Comparison of ENCODE assay signal across 14 cellular contexts in the genomic region with DNA sequence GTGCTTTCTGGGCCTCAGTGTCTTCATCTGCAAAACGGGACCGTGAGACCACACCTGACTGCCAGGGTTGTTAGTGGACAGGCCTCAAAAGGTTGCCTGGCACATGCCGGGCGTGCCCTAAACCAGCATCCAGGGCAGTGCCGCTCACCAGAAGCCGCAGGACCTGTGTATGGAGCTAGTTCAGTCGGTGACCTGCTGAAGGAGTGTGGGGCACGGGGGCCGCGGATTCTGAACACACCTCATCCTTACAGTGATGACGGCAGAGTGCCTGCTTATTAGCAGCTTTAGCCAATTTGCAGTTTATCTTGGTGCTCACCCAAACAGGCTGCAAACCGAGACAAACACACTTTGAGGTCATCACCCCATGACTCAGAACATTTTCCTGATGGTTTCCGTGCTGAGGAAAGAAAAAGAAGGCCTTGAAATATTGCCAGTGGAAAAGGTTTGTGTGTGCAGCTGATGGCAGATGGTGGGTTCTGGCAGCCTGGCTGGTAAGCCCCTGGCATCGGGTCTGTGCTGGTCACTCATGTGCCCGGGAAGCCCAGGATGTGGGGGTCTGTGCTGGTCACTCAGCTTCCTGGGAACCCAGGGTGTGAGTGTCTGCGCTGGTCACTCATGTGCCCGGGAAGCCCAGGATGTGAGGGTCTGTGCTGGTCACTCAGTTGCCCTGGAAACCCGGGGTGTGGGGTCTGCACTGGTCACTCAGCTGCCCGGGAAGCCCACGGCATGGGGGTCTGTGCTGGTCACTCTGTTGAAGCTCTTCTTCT.
A peak's percentile ranks its signal among the peaks of the same experiment; 100 is the strongest.
DNase-seq lines count a peak whose midpoint lies in the region; ATAC-seq, FAIRE-seq and TF ChIP-seq lines count a peak whose summit lies in the region.
"Had no signal": no experiment of that assay in that cellular context is flagged by ENCODE, and none has a peak within 500 bp of the region (broad histone marks: within the 10 kb centered on the region; RNA-seq: fewer than 3 reads in every experiment).

No MANE protein-coding gene starts in this region.

- intact Hi-C loops in heart right ventricle (cut with DNase I) = loop anchor here in 3 of 10 donors (5.0 kb wide), 1 partner anchor 53 kb away; no protein-coding TSS in a partner anchor

- no peak for TF ChIP-seq POLR2A in GM12892 (IDR thresholded peaks at IDR 0.05; ENCODE audit: low read depth, low read length)

- no peak overlapping the region for H3K9ac ChIP-seq in GM23248

- no peak overlapping the region for H3K4me3 ChIP-seq in GM23248
- H3K4me3 ChIP-seq in RWPE2 (ENCODE audit: severe bottlenecking) = no peak overlapping the region
- H3K4me3 ChIP-seq in heart right ventricle = no peak overlapping the region
- H3K4me3 ChIP-seq: SJSA1 had no signal

- TF ChIP-seq CTCF in RWPE2 (IDR thresholded peaks at IDR 0.05; ENCODE audit: poor library complexity, severe bottlenecking) = no peak
- TF ChIP-seq CTCF in heart right ventricle (IDR thresholded peaks at IDR 0.05) = no peak

- no peaks in the 10 kb centered on the region for H3K36me3 ChIP-seq in GM23248 (ENCODE audit: low read depth)
- no peaks in the 10 kb centered on the region for H3K36me3 ChIP-seq in RWPE2 (ENCODE audit: low read depth)
- H3K36me3 ChIP-seq in heart right ventricle = no peaks in the 10 kb centered on the region
- H3K36me3 ChIP-seq: SJSA1 had no signal

- H3K9me2 ChIP-seq in GM23248 (ENCODE audit: insufficient read depth) = no peaks in the 10 kb centered on the region

- H3K27ac ChIP-seq in GM23248 (no peak overlapping the region), RWPE2 (ENCODE audit: poor library complexity, severe bottlenecking) (no peak overlapping the region), heart right ventricle (peak overlapping the region in 6 of 10 donors; percentile 6 to 55 (median 40))
- H3K27ac ChIP-seq: SJSA1 had no signal

- H3K27me3 ChIP-seq in GM23248 (replicated peaks; ENCODE audit: insufficient read depth) (0 out of 2 replicates have a peak, but pooled peaks cover 2% of the 10 kb centered on the region), RWPE2 (ENCODE audit: insufficient read depth, poor library complexity, severe bottlenecking) (no peaks in the 10 kb centered on the region), heart right ventricle (peaks cover 0 to 11% (median 0%) of the 10 kb centered on the region in 7 donors)
- H3K27me3 ChIP-seq: SJSA1 had no signal

- H3K4me1 ChIP-seq in GM23248 (ENCODE audit: insufficient read depth) (no peaks in the 10 kb centered on the region), RWPE2 (ENCODE audit: insufficient read depth, poor library complexity, severe bottlenecking) (no peaks in the 10 kb centered on the region), heart right ventricle (peaks cover 4 to 40% (median 28%) of the 10 kb centered on the region in 9 donors)
- H3K4me1 ChIP-seq: SJSA1 had no signal

- H2AFZ ChIP-seq in GM23248 = no peak overlapping the region

- no peak overlapping the region for H3K4me2 ChIP-seq in GM23248 (ENCODE audit: unreplicated experiment)

- ATAC-seq in RWPE2 (ENCODE audit: low read depth) (peak; percentile 64), heart right ventricle (peak; percentile 70 to 88 (median 78))
- ATAC-seq: activated CD8-positive, alpha-beta T cell treated with anti-CD3 and anti-CD28 coated beads, Interleukin-2, amount 10 ng/mL, durations not matched to agents 7 days and 5 days; natural killer cell had no signal

- no peaks in the 10 kb centered on the region for H3K9me3 ChIP-seq in GM23248 (ENCODE audit: low read depth)
- no peaks in the 10 kb centered on the region for H3K9me3 ChIP-seq in RWPE2 (ENCODE audit: severe bottlenecking)
- no peaks in the 10 kb centered on the region for H3K9me3 ChIP-seq in heart right ventricle

- H4K20me1 ChIP-seq in GM23248 (ENCODE audit: insufficient read depth) = no peaks in the 10 kb centered on the region

- no peak for FAIRE-seq in GM12892 (lab: Jason Lieb, UNC)

- DNase-seq in GM23248 (peak; percentile 60), RWPE2 (ENCODE audit: low spot score) (no peak), heart right ventricle (peak in 1 of 2 donors; percentile 59), putamen (ENCODE audit: low spot score) (peak; percentile 11), NCI-H146 treated with DMSO at 0.1 percent for 48 hours (lab: John Stamatoyannopoulos, UW; ENCODE audit: unreplicated experiment) (no peak), HUDEP-2 (lab: John Stamatoyannopoulos, UW; ENCODE audit: unreplicated experiment in 76 of 76) (no peak), retina (no peak), GM12892 (ENCODE audit: insufficient read length) (no peak)
- DNase-seq: activated CD8-positive, alpha-beta T cell treated with anti-CD3 and anti-CD28 coated beads, Interleukin-2, amount 10 ng/mL, durations not matched to agents 7 days and 5 days; DND-41; HCEC 1CT; natural killer cell; NCI-H2081 treated with DMSO at 0.1 percent for 48 hours had no signal

- H3F3A ChIP-seq in GM23248 (ENCODE audit: insufficient read depth) = no peaks in the 10 kb centered on the region

- no peaks in the 10 kb centered on the region for H3K79me2 ChIP-seq in GM23248 (ENCODE audit: insufficient read depth)

- in situ Hi-C loops in GM23248 (cut with MboI) = no loop called here

- WGBS in GM23248 (ENCODE audit: low coverage in 1 of 2, low lambda C conversion rate in 2 of 2, missing lambda C conversion rate in 2 of 2), 2 experiments = 49 to 52% methylated on average over 19 to 20 of the region's 20 CpGs
- 53 to 57% methylated on average over 20 of the region's 20 CpGs for WGBS in heart right ventricle, 2 donors

Comparison
In these comparisons a context has a peak if more than half of its experiments do, and no peak if none do; other contexts are left out.
1. DNase-seq: peak in GM23248 (single experiment) and putamen (single experiment); none in RWPE2 (single experiment), NCI-H146 treated with DMSO at 0.1 percent for 48 hours (single experiment), HUDEP-2 (0 of 76), retina (single experiment) and GM12892 (single experiment).
2. H3K27ac ChIP-seq: peak in heart right ventricle (6 of 10); none in GM23248 (single experiment) and RWPE2 (single experiment).